10 cellular contexts compared by ENCODE assay signal in the genomic region with DNA sequence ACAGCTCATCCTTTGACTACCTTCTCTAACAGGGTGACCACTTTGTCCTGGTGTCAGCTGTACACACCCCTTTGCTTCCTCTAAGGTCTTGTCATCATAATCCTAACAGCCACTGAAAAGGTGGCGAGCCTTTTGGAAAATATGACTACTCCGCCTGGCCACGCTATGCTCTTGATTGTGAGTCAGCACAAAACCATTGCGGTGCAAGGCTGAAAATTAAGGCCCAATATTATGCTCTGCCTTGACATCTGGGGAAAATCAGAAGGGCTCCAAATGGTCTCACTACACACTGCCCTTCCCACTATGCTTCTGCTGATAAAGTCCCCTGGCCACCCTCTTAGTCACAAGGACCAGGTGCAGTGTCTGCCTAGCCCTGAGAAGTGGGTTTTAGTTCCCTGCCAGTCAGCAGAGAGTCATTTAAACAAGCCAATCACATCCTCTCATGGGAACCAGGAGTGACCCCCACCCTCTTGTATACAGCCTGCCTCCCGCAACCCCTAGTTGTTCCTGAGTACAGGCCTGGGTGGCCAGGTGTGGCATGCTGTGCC. TPM values are rescaled to one million over a fixed set of nuclear protein-coding genes. Genes with fewer than 3 reads are reported as not detected.
DNase-seq lines count a peak whose midpoint lies in the region; ATAC-seq, FAIRE-seq and TF ChIP-seq lines count a peak whose summit lies in the region.
"Had no signal": no experiment of that assay in that cellular context is flagged by ENCODE, and none has a peak within 500 bp of the region (broad histone marks: within the 10 kb centered on the region; RNA-seq: fewer than 3 reads in every experiment).

No MANE protein-coding gene starts in this region.

- no peak for TF ChIP-seq EP300 in GM12878 (IDR thresholded peaks at IDR 0.05; ENCODE audit: borderline replicate concordance in 1 of 2, control insufficient read depth in 1 of 2, low read depth in 2 of 2, low read length in 2 of 2)

- H3K4me1 ChIP-seq in GM12878 (ENCODE audit: control insufficient read depth, insufficient read depth, low read length), result peaks cover 13% of the 10 kb centered on the region
- H3K4me1 ChIP-seq in trophoblast cell (ENCODE audit: control insufficient read depth in 1 of 2, insufficient read depth in 2 of 2, low read length in 2 of 2), result peaks cover 11 to 17% of the 10 kb centered on the region in 2 experiments
- no peaks in the 10 kb centered on the region for H3K4me1 ChIP-seq in body of pancreas

- no peaks in the 10 kb centered on the region for H3K36me3 Mint-ChIP-seq in activated CD4-positive, alpha-beta memory T cell treated with anti-CD3 and anti-CD28 coated beads for 36 hours
- H3K36me3 Mint-ChIP-seq in activated CD4-positive, alpha-beta memory T cell treated with anti-CD3 and anti-CD28 coated beads, Interleukin-2, amount 10 ng/mL, durations not matched to agents 7 days and 5 days (ENCODE audit: low read depth), result no peaks in the 10 kb centered on the region

- H3K4me3 ChIP-seq in GM12878 (no peak overlapping the region), trophoblast cell (ENCODE audit: low read depth, low read length) (no peak overlapping the region), body of pancreas (no peak overlapping the region)

- no peak overlapping the region for H4K12ac ChIP-seq in trophoblast cell (ENCODE audit: low read depth, low read length)

- H3K4me1 Mint-ChIP-seq in activated CD4-positive, alpha-beta memory T cell treated with anti-CD3 and anti-CD28 coated beads for 36 hours (ENCODE audit: low read depth), result peaks cover 3% of the 10 kb centered on the region
- H3K4me1 Mint-ChIP-seq in activated CD4-positive, alpha-beta memory T cell treated with anti-CD3 and anti-CD28 coated beads, Interleukin-2, amount 10 ng/mL, durations not matched to agents 7 days and 5 days, result no peaks in the 10 kb centered on the region

- H4K8ac ChIP-seq in trophoblast cell (ENCODE audit: low read depth, low read length), result peak overlapping the region; percentile 8

- TF ChIP-seq POLR2A in GM12878 (IDR thresholded peaks at IDR 0.05; ENCODE audit: low read depth, low read length) (no peak), body of pancreas (IDR thresholded peaks at IDR 0.05) (no peak)

- H3K4me2 ChIP-seq in GM12878 (ENCODE audit: control insufficient read depth, insufficient read depth), result no peak overlapping the region
- H3K4me2 ChIP-seq in trophoblast cell (ENCODE audit: low read length), result no peak overlapping the region

- ATAC-seq in HG02970 (IDR thresholded peaks at IDR 0.05; ENCODE audit: low FRiP score, unreplicated experiment), result peak; percentile 44
- ATAC-seq in GM12878, result peak; percentile 82
- ATAC-seq in body of pancreas, result no peak

- H3K36me3 ChIP-seq in GM12878 (ENCODE audit: control insufficient read depth in 2 of 2, insufficient read depth in 2 of 2, low read length in 1 of 2), result no peaks in the 10 kb centered on the region
- H3K36me3 ChIP-seq in trophoblast cell (ENCODE audit: control insufficient read depth in 1 of 2, insufficient read depth in 2 of 2, low read length in 2 of 2), result peaks cover 4 to 8% of the 10 kb centered on the region in 2 experiments
- no peaks in the 10 kb centered on the region for H3K36me3 ChIP-seq in body of pancreas (replicated peaks in 1 of 2; ENCODE audit: insufficient read depth in 1 of 2, low read depth in 2 of 2)

- H2AFZ ChIP-seq in GM12878 (ENCODE audit: control insufficient read depth, low read depth, low read length) (no peak overlapping the region; the same call in 1 of the 2 replicates), trophoblast cell (ENCODE audit: insufficient read depth, low read length, poor library complexity) (peak overlapping the region; percentile 24)

- H3K4me3 Mint-ChIP-seq in activated CD4-positive, alpha-beta memory T cell treated with anti-CD3 and anti-CD28 coated beads for 36 hours, result no peak overlapping the region
- H3K4me3 Mint-ChIP-seq in activated CD4-positive, alpha-beta memory T cell treated with anti-CD3 and anti-CD28 coated beads, Interleukin-2, amount 10 ng/mL, durations not matched to agents 7 days and 5 days, result no peak overlapping the region

- peak overlapping the region; percentile 25 for H3K18ac ChIP-seq in trophoblast cell (ENCODE audit: low read length)

- no peaks in the 10 kb centered on the region; the same call in 2 of the 3 replicates for H3K9me3 ChIP-seq in GM12878 (replicated peaks; ENCODE audit: control insufficient read depth, insufficient read depth, low read length)
- no peaks in the 10 kb centered on the region for H3K9me3 ChIP-seq in trophoblast cell (ENCODE audit: insufficient read depth, low read depth, low read length)
- no peaks in the 10 kb centered on the region for H3K9me3 ChIP-seq in body of pancreas

- CTCF ChIA-PET in activated CD4-positive, alpha-beta memory T cell treated with anti-CD3 and anti-CD28 coated beads for 36 hours (lab: Charles Lee), result no interaction called here
- CTCF ChIA-PET in activated CD4-positive, alpha-beta memory T cell treated with anti-CD3 and anti-CD28 coated beads, Interleukin-2, amount 10 ng/mL, durations not matched to agents 7 days and 5 days (lab: Charles Lee), result no interaction called here
- CTCF ChIA-PET in GM12878 (lab: Yijun Ruan, JAX), result no interaction called here

- RAD21 ChIA-PET in GM12878 (lab: Charles Lee; ENCODE audit: unreplicated experiment), result no interaction called here

- DNase-seq in activated CD4-positive, alpha-beta memory T cell treated with anti-CD3 and anti-CD28 coated beads for 36 hours, result peak; percentile 45
- DNase-seq in activated CD4-positive, alpha-beta memory T cell treated with anti-CD3 and anti-CD28 coated beads, Interleukin-2, amount 10 ng/mL, durations not matched to agents 7 days and 5 days, result no peak
- DNase-seq in GM12878 (ENCODE audit: low read depth, low spot score) (no peak), trophoblast cell (peak; percentile 42 to 75), body of pancreas (no peak), NCI-H146 treated with DMSO at 0.1 percent for 48 hours (lab: John Stamatoyannopoulos, UW; ENCODE audit: unreplicated experiment) (no peak), epidermal melanocyte (ENCODE audit: insufficient read length, low spot score) (no peak)
- DNase-seq: activated naive CD4-positive, alpha-beta T cell; RPMI8226 had no signal

- H2BK120ac ChIP-seq in trophoblast cell (ENCODE audit: insufficient read depth, low read length, poor library complexity), result peak overlapping the region; percentile 2

- peak overlapping the region; percentile 75 for H4K91ac ChIP-seq in trophoblast cell (ENCODE audit: low read depth, low read length)

- in situ Hi-C loops in GM12878 (cut with MboI), result no loop called here

- no peak overlapping the region for H3K23ac ChIP-seq in trophoblast cell (ENCODE audit: low read length)

- H3K27me3 ChIP-seq in GM12878 (replicated peaks in 1 of 2; ENCODE audit: control insufficient read depth in 2 of 2, insufficient read depth in 2 of 2, low read length in 1 of 2) (no peaks in the 10 kb centered on the region), trophoblast cell (ENCODE audit: insufficient read depth, low read length) (no peaks in the 10 kb centered on the region), body of pancreas (no peaks in the 10 kb centered on the region)

- no peak for TF ChIP-seq RAD21 in GM12878 (IDR thresholded peaks at IDR 0.05; ENCODE audit: insufficient read depth, low read depth, low read length)

- H2BK12ac ChIP-seq in trophoblast cell (ENCODE audit: low read length), result peak overlapping the region; percentile 27

- 73% methylated on average over 5 of the region's 5 CpGs for WGBS in GM12878 (ENCODE audit: insufficient coverage, insufficient replicate concordance, low lambda C conversion rate, missing lambda C conversion rate)
- no CpG with 5 or more reads among the region's 5 CpGs for WGBS in trophoblast cell (ENCODE audit: extremely low coverage, insufficient coverage, insufficient read length)
- 73% methylated on average over 5 of the region's 5 CpGs for WGBS in body of pancreas, 2 donors

- H3K79me2 ChIP-seq in GM12878 (ENCODE audit: control insufficient read depth, insufficient read depth, low read length) (no peaks in the 10 kb centered on the region), trophoblast cell (ENCODE audit: control insufficient read depth, insufficient read depth, low read length, poor library complexity) (peaks cover 2% of the 10 kb centered on the region)

- H3K27ac ChIP-seq in GM12878 (ENCODE audit: control insufficient read depth, insufficient read depth) (peak overlapping the region; percentile 51; the same call in 1 of the 2 replicates), trophoblast cell (ENCODE audit: low read depth, low read length) (peak overlapping the region; percentile 48), body of pancreas (no peak overlapping the region)

- no peak overlapping the region for H3K27ac Mint-ChIP-seq in activated CD4-positive, alpha-beta memory T cell treated with anti-CD3 and anti-CD28 coated beads for 36 hours
- no peak overlapping the region for H3K27ac Mint-ChIP-seq in activated CD4-positive, alpha-beta memory T cell treated with anti-CD3 and anti-CD28 coated beads, Interleukin-2, amount 10 ng/mL, durations not matched to agents 7 days and 5 days

- intact Hi-C loops in activated CD4-positive, alpha-beta memory T cell treated with anti-CD3 and anti-CD28 coated beads for 36 hours (cut with micrococcal nuclease), result no loop called here
- intact Hi-C loops in GM12878 (cut with micrococcal nuclease; ENCODE audit: unreplicated experiment) (no loop called here), body of pancreas (cut with DNase I) (no loop called here)

- POLR2A ChIA-PET in activated CD4-positive, alpha-beta memory T cell treated with anti-CD3 and anti-CD28 coated beads for 36 hours (lab: Charles Lee), result no interaction called here
- POLR2A ChIA-PET in activated CD4-positive, alpha-beta memory T cell treated with anti-CD3 and anti-CD28 coated beads, Interleukin-2, amount 10 ng/mL, durations not matched to agents 7 days and 5 days (lab: Charles Lee), result no interaction called here
- POLR2A ChIA-PET in GM12878 (lab: Charles Lee), result no interaction called here

- BruUV-seq in GM12878 (replicated peaks; lab: Mats Ljungman, UMichigan), result no TSS peak

- H3K9me3 Mint-ChIP-seq in activated CD4-positive, alpha-beta memory T cell treated with anti-CD3 and anti-CD28 coated beads for 36 hours, result no peaks in the 10 kb centered on the region
- H3K9me3 Mint-ChIP-seq in activated CD4-positive, alpha-beta memory T cell treated with anti-CD3 and anti-CD28 coated beads, Interleukin-2, amount 10 ng/mL, durations not matched to agents 7 days and 5 days, result no peaks in the 10 kb centered on the region

- peak overlapping the region; percentile 65 for H3K4ac ChIP-seq in trophoblast cell (ENCODE audit: low read depth, low read length)

- no peak for TF ChIP-seq CTCF in GM12878 (IDR thresholded peaks at IDR 0.05 in 2 of 3, conservative IDR thresholded peaks at IDR 0.05 in 1 of 3; ENCODE audit: control insufficient read depth in 2 of 3, extremely low read depth in 1 of 3, insufficient read depth in 1 of 3, low read depth in 3 of 3, low read length in 3 of 3)
- TF ChIP-seq CTCF in body of pancreas (IDR thresholded peaks at IDR 0.05), result no peak

- H2AK5ac ChIP-seq in trophoblast cell (ENCODE audit: low read length), result peak overlapping the region; percentile 31

- peak overlapping the region; percentile 55 for H3K14ac ChIP-seq in trophoblast cell (ENCODE audit: low read length)

- H3K27me3 Mint-ChIP-seq in activated CD4-positive, alpha-beta memory T cell treated with anti-CD3 and anti-CD28 coated beads for 36 hours, result no peaks in the 10 kb centered on the region
- H3K27me3 Mint-ChIP-seq in activated CD4-positive, alpha-beta memory T cell treated with anti-CD3 and anti-CD28 coated beads, Interleukin-2, amount 10 ng/mL, durations not matched to agents 7 days and 5 days, result peaks cover 1% of the 10 kb centered on the region

- H4K20me1 ChIP-seq in GM12878 (ENCODE audit: control insufficient read depth, insufficient read depth), result no peaks in the 10 kb centered on the region

- H3K9ac ChIP-seq in GM12878 (ENCODE audit: control insufficient read depth, insufficient read depth, low read length), result no peak overlapping the region
- no peak overlapping the region for H3K9ac ChIP-seq in trophoblast cell (ENCODE audit: low read length)

- SMC1A ChIA-PET in GM12878 (lab: Charles Lee; ENCODE audit: uncharacterized antibody, unreplicated experiment), result no interaction called here

- FAIRE-seq in GM12878 (lab: Jason Lieb, UNC), result no peak

- peak overlapping the region; percentile 41 for H2BK5ac ChIP-seq in trophoblast cell (ENCODE audit: low read depth, low read length, poor library complexity)

- H3K79me1 ChIP-seq in trophoblast cell (ENCODE audit: low read length), result peaks cover 13% of the 10 kb centered on the region

RNA-seq across cellular contexts. Expression of a gene that starts 34.3 kb away (rescaled TPM):
- 1 to 10 TPM in 1 of 2 experiments, under 1 TPM in 1; 0.78 to 1.1 TPM for total RNA-seq in activated CD4-positive, alpha-beta memory T cell treated with anti-CD3 and anti-CD28 coated beads for 36 hours
- under 1 TPM; 0.45 to 0.71 TPM for total RNA-seq in activated CD4-positive, alpha-beta memory T cell treated with anti-CD3 and anti-CD28 coated beads, Interleukin-2, amount 10 ng/mL, durations not matched to agents 7 days and 5 days
- total RNA-seq in GM12878 (2013; cell fraction: nucleolus; rRNA removed), result 6.2 and 7.0 TPM in 2 replicates
- 8.5 and 9.3 TPM in 2 replicates for total RNA-seq in GM12878 (2014; rRNA removed)
- total RNA-seq in GM12878 (2014; rRNA removed; fragmentation: Illumina TruSeq; extraction: Trizol), result 12.3 and 12.8 TPM in 2 replicates
- total RNA-seq in GM12878 (2021), result 11.6 and 15.5 TPM in 2 replicates
- polyA plus RNA-seq in GM12878 (2011; ENCODE audit: low read depth), result 1.2 TPM
- polyA plus RNA-seq in GM12878 (2011; rRNA removed), result 2.8 and 3.4 TPM in 2 replicates
- polyA plus RNA-seq in GM12878 (2011; cell fraction: cytosol; rRNA removed), result 1.2 and 1.3 TPM in 2 replicates
- 1.8 and 2.4 TPM in 2 replicates for polyA plus RNA-seq in GM12878 (2011; cell fraction: nucleus; rRNA removed)
- polyA plus RNA-seq in GM12878 (2012), result 1.2 and 1.5 TPM in 2 replicates
- polyA plus RNA-seq in GM12878 (2014; fragmentation: Illumina TruSeq; extraction: Trizol), result 9.3 and 11.5 TPM in 2 replicates
- 1 to 10 TPM; 2.4 to 3.3 TPM for polyA plus RNA-seq in GM12878 (2014; fragmentation: Nextera tagmentation; extraction: Ambion mirVana)
- 5.7 and 6.1 TPM in 2 replicates for polyA plus RNA-seq in GM12878 (2014; rRNA removed)
- 1 to 10 TPM; 9.4 to 9.6 TPM for polyA plus RNA-seq in GM12878 (2016; fragmentation: Nextera tagmentation; extraction: Ambion mirVana)
- polyA minus RNA-seq in GM12878 (2011; rRNA and poly(A)+ RNA removed), result 3.5 and 4.2 TPM in 2 replicates
- polyA minus RNA-seq in GM12878 (2011; cell fraction: cytosol; rRNA and poly(A)+ RNA removed), result 2.1 and 3.1 TPM in 2 replicates
- 2.9 and 4.3 TPM in 2 replicates for polyA minus RNA-seq in GM12878 (2011; cell fraction: nucleus; rRNA and poly(A)+ RNA removed)
- 36.2 and 36.3 TPM in 2 replicates for polyA plus RNA-seq in trophoblast cell (2013)
- 10 to 100 TPM; 15.8 to 19.1 TPM for total RNA-seq in body of pancreas

RNA-seq across cellular contexts. Expression of a gene that starts 34.7 kb away (rescaled TPM):
- total RNA-seq in activated CD4-positive, alpha-beta memory T cell treated with anti-CD3 and anti-CD28 coated beads for 36 hours, result 10 to 100 TPM; 50.7 to 54.4 TPM
- total RNA-seq in activated CD4-positive, alpha-beta memory T cell treated with anti-CD3 and anti-CD28 coated beads, Interleukin-2, amount 10 ng/mL, durations not matched to agents 7 days and 5 days, result 10 to 100 TPM; 35.7 to 38.4 TPM
- total RNA-seq in GM12878 (2013; cell fraction: nucleolus; rRNA removed), result 290 and 298 TPM in 2 replicates
- total RNA-seq in GM12878 (2014; rRNA removed) (66.9 and 76.1 TPM in 2 replicates), GM12878 (2014; rRNA removed; fragmentation: Illumina TruSeq; extraction: Trizol) (88.4 and 93.8 TPM in 2 replicates), GM12878 (2021) (61.3 and 65.4 TPM in 2 replicates), body of pancreas (10 to 100 TPM; 50.8 to 56.4 TPM)
- 24.2 TPM for polyA plus RNA-seq in GM12878 (2011; ENCODE audit: low read depth)
- polyA plus RNA-seq in GM12878 (2011; rRNA removed) (134 and 148 TPM in 2 replicates), GM12878 (2014; fragmentation: Illumina TruSeq; extraction: Trizol) (100 and 126 TPM in 2 replicates), GM12878 (2014; fragmentation: Nextera tagmentation; extraction: Ambion mirVana) (10 to 100 TPM; 32.8 to 35.6 TPM), GM12878 (2014; rRNA removed) (49.7 and 67.3 TPM in 2 replicates), GM12878 (2016; fragmentation: Nextera tagmentation; extraction: Ambion mirVana) (10 to 100 TPM; 49.1 to 49.4 TPM)
- 49.8 and 63.4 TPM in 2 replicates for polyA plus RNA-seq in GM12878 (2011; cell fraction: cytosol; rRNA removed)
- polyA plus RNA-seq in GM12878 (2011; cell fraction: nucleus; rRNA removed), result 52.1 and 59.0 TPM in 2 replicates
- 33.9 and 41.9 TPM in 2 replicates for polyA plus RNA-seq in GM12878 (2012)
- 82.9 and 124 TPM in 2 replicates for polyA minus RNA-seq in GM12878 (2011; rRNA and poly(A)+ RNA removed)
- 20.4 and 35.5 TPM in 2 replicates for polyA minus RNA-seq in GM12878 (2011; cell fraction: cytosol; rRNA and poly(A)+ RNA removed)
- 47.4 and 67.4 TPM in 2 replicates for polyA minus RNA-seq in GM12878 (2011; cell fraction: nucleus; rRNA and poly(A)+ RNA removed)
- 72.0 and 72.3 TPM in 2 replicates for polyA plus RNA-seq in trophoblast cell (2013)

Comparison
In these comparisons a context has a peak if more than half of its experiments do, and no peak if none do; other contexts are left out.
1. DNase-seq: peak in activated CD4-positive, alpha-beta memory T cell treated with anti-CD3 and anti-CD28 coated beads for 36 hours (single experiment) and trophoblast cell (2 of 2); none in activated CD4-positive, alpha-beta memory T cell treated with anti-CD3 and anti-CD28 coated beads, Interleukin-2, amount 10 ng/mL, durations not matched to agents 7 days and 5 days (single experiment), GM12878 (single experiment), body of pancreas (0 of 4), NCI-H146 treated with DMSO at 0.1 percent for 48 hours (single experiment) and epidermal melanocyte (single experiment).
2. H3K27ac ChIP-seq: peak in GM12878 (single experiment) and trophoblast cell (single experiment); none in body of pancreas (0 of 4).